Comparison of ENCODE assay signal across 8 cellular contexts in genomic region chr22:38397189-38398097, GRCh38. TPM values are rescaled to one million over a fixed set of nuclear protein-coding genes. Genes with fewer than 3 reads are reported as not detected.
DNase-seq lines count a peak whose midpoint lies in the region; ATAC-seq and TF ChIP-seq lines count a peak whose summit lies in the region.

No MANE protein-coding gene starts in this region.

- ATAC-seq in RWPE2 (ENCODE audit: low read depth) (peak; percentile 32), lower lobe of right lung (peak; percentile 49 to 57)

- no peaks in the 10 kb centered on the region for H3K27me3 ChIP-seq in RWPE2 (ENCODE audit: insufficient read depth, poor library complexity, severe bottlenecking)
- H3K27me3 ChIP-seq in lower lobe of right lung (ENCODE audit: low read depth) = peaks cover 10% of the 10 kb centered on the region
- H3K27me3 ChIP-seq in tibial nerve = no peaks in the 10 kb centered on the region

- H3K27ac ChIP-seq in RWPE2 (ENCODE audit: poor library complexity, severe bottlenecking) = peak overlapping the region; percentile 64
- peak overlapping the region; percentile 87 for H3K27ac ChIP-seq in lower lobe of right lung
- peak overlapping the region; percentile 94 to 97 (median 96) for H3K27ac ChIP-seq in tibial nerve

- H3K36me3 ChIP-seq in RWPE2 (ENCODE audit: low read depth) (no peaks in the 10 kb centered on the region), lower lobe of right lung (no peaks in the 10 kb centered on the region), tibial nerve (no peaks in the 10 kb centered on the region)

- 3 to 8% methylated on average over 50 to 53 of the region's 61 CpGs for WGBS in tibial nerve, 2 donors

- H3K4me1 ChIP-seq in RWPE2 (ENCODE audit: insufficient read depth, poor library complexity, severe bottlenecking) (peaks cover 17% of the 10 kb centered on the region), lower lobe of right lung (peaks cover 36% of the 10 kb centered on the region), tibial nerve (peaks cover 0 to 38% (median 12%) of the 10 kb centered on the region in 4 donors)

- H3K4me3 ChIP-seq in RWPE2 (ENCODE audit: severe bottlenecking) = peak overlapping the region; percentile 82
- peak overlapping the region; percentile 69 for H3K4me3 ChIP-seq in lower lobe of right lung
- peak overlapping the region; percentile 68 to 97 (median 88) for H3K4me3 ChIP-seq in tibial nerve

- TF ChIP-seq EP300 in tibial nerve (IDR thresholded peaks at IDR 0.05) = peak in 1 of 2 donors; percentile 45

- no peaks in the 10 kb centered on the region for H3K9me3 ChIP-seq in RWPE2 (ENCODE audit: severe bottlenecking)
- no peaks in the 10 kb centered on the region for H3K9me3 ChIP-seq in lower lobe of right lung
- H3K9me3 ChIP-seq in tibial nerve = no peaks in the 10 kb centered on the region

- no peak for TF ChIP-seq CTCF in GM20000 (IDR thresholded peaks at IDR 0.05; ENCODE audit: extremely low read depth, missing control alignments)
- TF ChIP-seq CTCF in RWPE2 (IDR thresholded peaks at IDR 0.05; ENCODE audit: poor library complexity, severe bottlenecking) = no peak
- no peak for TF ChIP-seq CTCF in lower lobe of right lung (IDR thresholded peaks at IDR 0.05)
- no peak for TF ChIP-seq CTCF in tibial nerve (IDR thresholded peaks at IDR 0.05)

- DNase-seq in AG20443 (ENCODE audit: low spot score) (peak; percentile 41), GM20000 (ENCODE audit: low spot score) (peak; percentile 48), RWPE2 (ENCODE audit: low spot score) (no peak), dermis blood vessel endothelial cell (peak; percentile 38), lower lobe of right lung (peak; percentile 74), tibial nerve (ENCODE audit: low spot score in 2 of 2) (peak in 1 of 2 donors; percentile 23), SKM-1 (lab: John Stamatoyannopoulos, UW; ENCODE audit: unreplicated experiment) (no peak), NCI-H2196 treated with DMSO at 0.1 percent for 48 hours (lab: John Stamatoyannopoulos, UW; ENCODE audit: unreplicated experiment) (no peak)

- intact Hi-C loops in lower lobe of right lung (cut with DNase I) = no loop called here

- peak in 1 of 2 donors; percentile 12 for TF ChIP-seq POLR2A in tibial nerve (IDR thresholded peaks at IDR 0.05)

RNA-seq across cellular contexts. Expression of gene KCNJ4, which starts 57.6 kb away (rescaled TPM):
- total RNA-seq in dermis blood vessel endothelial cell (not detected in 2 replicates), lower lobe of right lung (not detected), tibial nerve (1 to 10 TPM in 3 of 4 donors, under 1 TPM in 1; 0.63 to 1.6 (median 1.1) TPM)

Comparison
In these comparisons a context has a peak if more than half of its experiments do, and no peak if none do; other contexts are left out.
1. DNase-seq: peak in AG20443 (single experiment), GM20000 (single experiment), dermis blood vessel endothelial cell (single experiment) and lower lobe of right lung (single experiment); none in RWPE2 (single experiment), SKM-1 (single experiment) and NCI-H2196 treated with DMSO at 0.1 percent for 48 hours (single experiment).
2. Peak in every context shown above with its lines, with median percentiles within 50 percentile points of each other: H3K27ac ChIP-seq and H3K4me3 ChIP-seq.